Comparison of ENCODE assay signal across 1 cellular context in genomic region chr1:60262701-60263100, GRCh38.
TF ChIP-seq lines count a peak whose summit lies in the region.

No MANE protein-coding gene starts in this region.

TF ChIP-seq in HepG2, 621 proteins besides CTCF, POLR2A, EP300 and RAD21 (continued from another document):
- TF ChIP-seq MTA3 (CRISPR knock-in tag; IDR thresholded peaks at IDR 0.05) = no peak
- TF ChIP-seq RFX1 (IDR thresholded peaks at IDR 0.05) = no peak
- TF ChIP-seq FOXJ3 (CRISPR knock-in tag; IDR thresholded peaks at IDR 0.05; ENCODE audit: borderline replicate concordance) = no peak
- no peak for TF ChIP-seq RFXANK (CRISPR knock-in tag; IDR thresholded peaks at IDR 0.05)
- TF ChIP-seq ZNF33A (CRISPR knock-in tag; IDR thresholded peaks at IDR 0.05; ENCODE audit: borderline replicate concordance) = no peak
- TF ChIP-seq HOXA3 (CRISPR knock-in tag; IDR thresholded peaks at IDR 0.05) = no peak
- no peak for TF ChIP-seq ZBTB20 (CRISPR knock-in tag; IDR thresholded peaks at IDR 0.05; ENCODE audit: borderline replicate concordance, low read depth)
